8 cellular contexts compared by ENCODE assay signal in genomic region chr17:35612924-35613521, GRCh38. TPM values are rescaled to one million over a fixed set of nuclear protein-coding genes. Genes with fewer than 3 reads are reported as not detected.
DNase-seq lines count a peak whose midpoint lies in the region; ATAC-seq and TF ChIP-seq lines count a peak whose summit lies in the region.

No MANE protein-coding gene starts in this region.

- H3K4me1 Mint-ChIP-seq in activated naive CD4-positive, alpha-beta T cell treated with anti-CD3 and anti-CD28 coated beads for 36 hours (ENCODE audit: low read depth), result no peaks in the 10 kb centered on the region
- no peaks in the 10 kb centered on the region for H3K4me1 Mint-ChIP-seq in natural killer cell

- H3K27ac Mint-ChIP-seq in activated naive CD4-positive, alpha-beta T cell treated with anti-CD3 and anti-CD28 coated beads for 36 hours, result no peak overlapping the region
- H3K27ac Mint-ChIP-seq in natural killer cell, result no peak overlapping the region

- TF ChIP-seq CTCF in GM12874 (IDR thresholded peaks at IDR 0.05; ENCODE audit: insufficient read depth, low read depth, low read length), result peak; percentile 44; the same call in 1 of the 2 replicates
- TF ChIP-seq CTCF in right atrium auricular region (IDR thresholded peaks at IDR 0.05), result peak; percentile 26 to 69
- TF ChIP-seq CTCF in natural killer cell (IDR thresholded peaks at IDR 0.05), result no peak

- peaks cover 26% of the 10 kb centered on the region for H3K36me3 ChIP-seq in right atrium auricular region

- intact Hi-C loops in activated naive CD4-positive, alpha-beta T cell treated with anti-CD3 and anti-CD28 coated beads for 36 hours (cut with micrococcal nuclease), result loop anchor here (1.0 kb wide), 2 partner anchors 134 to 191 kb away; no protein-coding TSS in a partner anchor
- intact Hi-C loops in natural killer cell (cut with micrococcal nuclease), result loop anchor here (1.0 kb wide), 1 partner anchor 134 kb away; no protein-coding TSS in a partner anchor

- no peak overlapping the region for H3K4me3 ChIP-seq in right atrium auricular region

- CTCF ChIA-PET in activated naive CD4-positive, alpha-beta T cell treated with anti-CD3 and anti-CD28 coated beads for 36 hours (lab: Charles Lee), result interaction anchor here (0.7 to 4.2 kb wide), 26 partner anchors 9 to 300 kb away, joined by 3 to 53 read pairs (median 4); partner anchors contain the start of genes AP2B1, C17orf50 and PEX12

- no peak overlapping the region for H3K27ac ChIP-seq in right atrium auricular region

- H3K9me3 ChIP-seq in right atrium auricular region, result no peaks in the 10 kb centered on the region

- H3K27me3 ChIP-seq in right atrium auricular region, result no peaks in the 10 kb centered on the region

- no peak for ATAC-seq in natural killer cell

- DNase-seq in AG20443 (ENCODE audit: low spot score) (peak; percentile 37), NCI-H774 (lab: John Stamatoyannopoulos, UW) (peak; percentile 39), right atrium auricular region (ENCODE audit: low spot score) (no peak), GM19240 (ENCODE audit: insufficient read length, low spot score) (no peak), natural killer cell (no peak)
- peak; percentile 72 for DNase-seq in activated naive CD4-positive, alpha-beta T cell treated with anti-CD3 and anti-CD28 coated beads for 36 hours
- DNase-seq in stimulated activated CD4-positive, alpha-beta T cell treated with anti-CD3 and anti-CD28 coated beads, Interleukin-12 subunit alpha, Interleukin-12 subunit beta, amount 100 ng/mL, for 4 hours, result peak; percentile 10

- peaks cover 18% of the 10 kb centered on the region for H3K36me3 Mint-ChIP-seq in activated naive CD4-positive, alpha-beta T cell treated with anti-CD3 and anti-CD28 coated beads for 36 hours (ENCODE audit: low read depth)
- H3K36me3 Mint-ChIP-seq in natural killer cell, result no peaks in the 10 kb centered on the region

- H3K27me3 Mint-ChIP-seq in activated naive CD4-positive, alpha-beta T cell treated with anti-CD3 and anti-CD28 coated beads for 36 hours (ENCODE audit: low read depth), result no peaks in the 10 kb centered on the region
- H3K27me3 Mint-ChIP-seq in natural killer cell (ENCODE audit: low read depth in 2 of 2), result no peaks in the 10 kb centered on the region

- no peak overlapping the region for H3K4me3 Mint-ChIP-seq in activated naive CD4-positive, alpha-beta T cell treated with anti-CD3 and anti-CD28 coated beads for 36 hours
- no peak overlapping the region for H3K4me3 Mint-ChIP-seq in natural killer cell

- H3K4me1 ChIP-seq in right atrium auricular region, result peaks cover 0 to 11% of the 10 kb centered on the region in 2 donors

- H3K9me3 Mint-ChIP-seq in activated naive CD4-positive, alpha-beta T cell treated with anti-CD3 and anti-CD28 coated beads for 36 hours, result no peaks in the 10 kb centered on the region
- H3K9me3 Mint-ChIP-seq in natural killer cell, result no peaks in the 10 kb centered on the region

RNA-seq across cellular contexts. Expression of gene AP2B1, which starts 25.9 kb away (rescaled TPM):
- 100 to 1,000 TPM; 158 to 172 TPM for total RNA-seq in activated naive CD4-positive, alpha-beta T cell treated with anti-CD3 and anti-CD28 coated beads for 36 hours
- total RNA-seq in right atrium auricular region (10 to 100 TPM; 79.8 to 80.1 TPM), natural killer cell (100 to 1,000 TPM; 111 to 148 (median 139) TPM)

RNA-seq across cellular contexts. Expression of gene PEX12, which starts 34.7 kb away (rescaled TPM):
- total RNA-seq in activated naive CD4-positive, alpha-beta T cell treated with anti-CD3 and anti-CD28 coated beads for 36 hours, result 1 to 10 TPM; 6.2 to 6.5 TPM
- total RNA-seq in right atrium auricular region (1 to 10 TPM; 8.7 to 8.9 TPM), natural killer cell (1 to 10 TPM; 2.5 to 3.0 (median 2.9) TPM)

RNA-seq across cellular contexts. Expression of gene SLFN14, which starts 52.4 kb away (rescaled TPM):
- total RNA-seq in activated naive CD4-positive, alpha-beta T cell treated with anti-CD3 and anti-CD28 coated beads for 36 hours, result not detected
- total RNA-seq in right atrium auricular region (not detected), natural killer cell (under 1 TPM in 2 of 3 donors, not detected in 1; 0.35 to 0.47 TPM)

Comparison
In these comparisons a context has a peak if more than half of its experiments do, and no peak if none do; other contexts are left out.
1. DNase-seq: peak in AG20443 (single experiment), NCI-H774 (single experiment), activated naive CD4-positive, alpha-beta T cell treated with anti-CD3 and anti-CD28 coated beads for 36 hours (single experiment) and stimulated activated CD4-positive, alpha-beta T cell treated with anti-CD3 and anti-CD28 coated beads, Interleukin-12 subunit alpha, Interleukin-12 subunit beta, amount 100 ng/mL, for 4 hours (single experiment); none in right atrium auricular region (single experiment), GM19240 (single experiment) and natural killer cell (single experiment).